Comparison of ENCODE assay signal across 27 cellular contexts in the genomic region with DNA sequence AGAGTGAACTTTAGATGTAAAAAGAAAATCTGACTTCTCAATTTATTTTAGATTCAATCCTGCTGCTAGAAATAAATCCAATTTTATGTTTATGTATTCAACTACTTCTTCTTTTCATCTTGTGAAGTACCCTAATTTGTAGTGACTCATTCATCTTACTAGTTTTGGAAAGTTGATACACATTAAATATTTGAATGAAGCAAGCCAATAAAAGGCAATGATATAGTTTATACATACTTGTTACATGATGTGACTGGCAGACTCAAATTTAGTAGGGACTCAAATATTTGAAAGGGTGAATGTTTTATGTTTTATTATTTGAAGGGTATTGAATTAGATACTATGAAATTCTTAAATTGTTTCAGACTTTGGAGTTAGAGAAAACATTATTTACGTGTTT.
"Had no signal": no experiment of that assay in that cellular context is flagged by ENCODE, and none has a peak within 500 bp of the region (broad histone marks: within the 10 kb centered on the region; RNA-seq: fewer than 3 reads in every experiment).

No MANE protein-coding gene starts in this region.

- H3K4me3 ChIP-seq: body of pancreas, cardiac muscle cell, neural progenitor cell, smooth muscle cell, thoracic aorta, vagina had no signal

- H3K4me1 ChIP-seq: body of pancreas, neural progenitor cell had no signal

- ATAC-seq: activated naive CD8-positive, alpha-beta T cell treated with anti-CD3 and anti-CD28 coated beads, Interleukin-2, amount 50 U/mL, for 24 hours; body of pancreas; left ventricle myocardium superior; sciatic nerve had no signal

- H3K36me3 ChIP-seq: cardiac muscle cell, neural progenitor cell, thoracic aorta, vagina had no signal

- H3K27me3 ChIP-seq: body of pancreas, cardiac muscle cell, neural progenitor cell, vagina had no signal

- H3K27me3 Mint-ChIP-seq: activated naive CD8-positive, alpha-beta T cell treated with anti-CD3 and anti-CD28 coated beads, Interleukin-2, amount 50 U/mL, for 24 hours; dendritic cell treated with granulocyte-macrophage colony-stimulating factor and Interleukin-4, amounts not matched to agents 40 ng/mL and 50 ng/mL, for 4 days; type B pancreatic cell had no signal

- H3K4me2 ChIP-seq: neural progenitor cell, smooth muscle cell had no signal

- H3K9ac ChIP-seq: neural progenitor cell had no signal

- H3K27ac Mint-ChIP-seq: activated naive CD4-positive, alpha-beta T cell treated with anti-CD3 and anti-CD28 coated beads for 36 hours; activated naive CD8-positive, alpha-beta T cell treated with anti-CD3 and anti-CD28 coated beads, Interleukin-2, amount 50 U/mL, for 24 hours; dendritic cell treated with granulocyte-macrophage colony-stimulating factor and Interleukin-4, amounts not matched to agents 40 ng/mL and 50 ng/mL, for 4 days; neural progenitor cell; T-helper 1 cell treated with Interleukin-12 subunit alpha and Interleukin-12 subunit beta and Interleukin-4 antibody, amounts not matched to agents 30 μg/mL and 1 μg/mL, for 36 hours; type B pancreatic cell had no signal

- H3K27ac ChIP-seq: body of pancreas, cardiac muscle cell, neural progenitor cell, thoracic aorta, vagina had no signal

- FAIRE-seq: frontal cortex had no signal

- H3K9me3 ChIP-seq: body of pancreas, thoracic aorta, vagina had no signal

- DNase-seq: activated CD4-positive, alpha-beta T cell treated with anti-CD3 and anti-CD28 coated beads for 4 hours; activated CD4-positive, alpha-beta T cell treated with anti-CD3 and anti-CD28 coated beads, Interleukin-2, amount 50 U/mL, for 48 hours; activated CD4-positive, CD25-positive, alpha-beta regulatory T cell; activated CD8-positive, alpha-beta memory T cell treated with anti-CD3 and anti-CD28 coated beads, Interleukin-2, amount 50 U/mL, for 48 hours; activated effector memory CD4-positive, alpha-beta T cell treated with Interleukin-2 at 50 U/mL for 16 hours; activated naive CD4-positive, alpha-beta T cell treated with anti-CD3 and anti-CD28 coated beads for 36 hours; activated naive CD8-positive, alpha-beta T cell treated with anti-CD3 and anti-CD28 coated beads, Interleukin-2, amount 50 U/mL, for 24 hours; activated T-cell treated with anti-CD3 and anti-CD28 coated beads, Interleukin-2, amount 50 U/mL, for 48 hours; anterior cingulate cortex; body of pancreas; effector CD8-positive, alpha-beta T cell; hippocampal formation; left ventricle myocardium superior; mammary epithelial cell; posterior cingulate gyrus; stimulated activated CD4-positive, alpha-beta T cell treated with anti-CD3 and anti-CD28 coated beads, Interleukin-15, amount 100 ng/mL, for 24 hours; stimulated activated naive CD4-positive, alpha-beta T cell had no signal

- H3K36me3 Mint-ChIP-seq: type B pancreatic cell had no signal

- H3K4me3 Mint-ChIP-seq: activated naive CD4-positive, alpha-beta T cell treated with anti-CD3 and anti-CD28 coated beads for 36 hours; activated naive CD8-positive, alpha-beta T cell treated with anti-CD3 and anti-CD28 coated beads, Interleukin-2, amount 50 U/mL, for 24 hours; dendritic cell treated with granulocyte-macrophage colony-stimulating factor and Interleukin-4, amounts not matched to agents 40 ng/mL and 50 ng/mL, for 4 days; neural progenitor cell; T-helper 1 cell treated with Interleukin-12 subunit alpha and Interleukin-12 subunit beta and Interleukin-4 antibody, amounts not matched to agents 30 μg/mL and 1 μg/mL, for 36 hours; type B pancreatic cell had no signal

- H3K9me3 Mint-ChIP-seq: activated naive CD4-positive, alpha-beta T cell treated with anti-CD3 and anti-CD28 coated beads for 36 hours; activated naive CD8-positive, alpha-beta T cell treated with anti-CD3 and anti-CD28 coated beads, Interleukin-2, amount 50 U/mL, for 24 hours; dendritic cell treated with granulocyte-macrophage colony-stimulating factor and Interleukin-4, amounts not matched to agents 40 ng/mL and 50 ng/mL, for 4 days; T-helper 1 cell treated with Interleukin-12 subunit alpha and Interleukin-12 subunit beta and Interleukin-4 antibody, amounts not matched to agents 30 μg/mL and 1 μg/mL, for 36 hours; type B pancreatic cell had no signal

- H2AFZ ChIP-seq: neural progenitor cell had no signal
